Comparison of ENCODE assay signal across 7 cellular contexts in genomic region chr2:158457092-158457825, GRCh38. TPM values are rescaled to one million over a fixed set of nuclear protein-coding genes. Genes with fewer than 3 reads are reported as not detected.
DNase-seq lines count a peak whose midpoint lies in the region; ATAC-seq, FAIRE-seq and TF ChIP-seq lines count a peak whose summit lies in the region.

No MANE protein-coding gene starts in this region.

- peak overlapping the region; percentile 89 for H3K27ac ChIP-seq in caudate nucleus (ENCODE audit: low read depth, low read length)

- DNase-seq in GM12892 (ENCODE audit: insufficient read length) (peak; percentile 21), NCI-H1092 treated with DMSO at 0.1 percent for 48 hours (lab: John Stamatoyannopoulos, UW) (peak; percentile 53), caudate nucleus (lab: John Stamatoyannopoulos, UW) (peak in 55 of 61 donors; percentile 23 to 84 (median 61)), kidney epithelial cell (ENCODE audit: low read depth) (no peak)
- DNase-seq in stimulated activated CD4-positive, alpha-beta T cell treated with anti-CD3 and anti-CD28 coated beads, Interleukin-15, amount 100 ng/mL, for 1 hour (ENCODE audit: low read depth in 1 of 2, low spot score in 1 of 2), result peak; percentile 18 to 33

- H3K4me3 ChIP-seq in WI38 (ENCODE audit: low read depth, low read length) (peak overlapping the region; percentile 85), kidney epithelial cell (ENCODE audit: low read depth, low read length) (peak overlapping the region; percentile 97)

- TF ChIP-seq CTCF in WI38 (IDR thresholded peaks at IDR 0.05; ENCODE audit: low read depth, low read length) (0 out of 2 replicates have a peak, but pooled peaks have one; percentile 8), kidney epithelial cell (IDR thresholded peaks at IDR 0.05; ENCODE audit: insufficient read depth, low read length, poor library complexity, severe bottlenecking) (no peak)

- H3K27me3 ChIP-seq in kidney epithelial cell (ENCODE audit: control insufficient read depth, insufficient read depth, low read length), result no peaks in the 10 kb centered on the region

- TF ChIP-seq POLR2A in GM12892 (IDR thresholded peaks at IDR 0.05; ENCODE audit: low read depth, low read length), result no peak

- peak; percentile 21 for ATAC-seq in HG02610 (IDR thresholded peaks at IDR 0.05; ENCODE audit: unreplicated experiment)

- no peaks in the 10 kb centered on the region for H3K36me3 ChIP-seq in kidney epithelial cell (ENCODE audit: control insufficient read depth, insufficient read depth, low read length)

- no peak for FAIRE-seq in GM12892 (lab: Jason Lieb, UNC)

RNA-seq across cellular contexts. Expression of gene PKP4, which starts 0.5 kb away (rescaled TPM):
- polyA plus RNA-seq in GM12892 (2012; ENCODE audit: missing spikeins), result 12.6 TPM
- total RNA-seq in kidney epithelial cell, result 29.4 and 30.5 TPM in 2 replicates

RNA-seq across cellular contexts. Expression of gene CCDC148, which starts 0.7 kb away (rescaled TPM):
- not detected for polyA plus RNA-seq in GM12892 (2012; ENCODE audit: missing spikeins)
- 0.68 and 1.0 TPM in 2 replicates for total RNA-seq in kidney epithelial cell
